Comparison of ENCODE assay signal across 1 cellular context in the genomic region with DNA sequence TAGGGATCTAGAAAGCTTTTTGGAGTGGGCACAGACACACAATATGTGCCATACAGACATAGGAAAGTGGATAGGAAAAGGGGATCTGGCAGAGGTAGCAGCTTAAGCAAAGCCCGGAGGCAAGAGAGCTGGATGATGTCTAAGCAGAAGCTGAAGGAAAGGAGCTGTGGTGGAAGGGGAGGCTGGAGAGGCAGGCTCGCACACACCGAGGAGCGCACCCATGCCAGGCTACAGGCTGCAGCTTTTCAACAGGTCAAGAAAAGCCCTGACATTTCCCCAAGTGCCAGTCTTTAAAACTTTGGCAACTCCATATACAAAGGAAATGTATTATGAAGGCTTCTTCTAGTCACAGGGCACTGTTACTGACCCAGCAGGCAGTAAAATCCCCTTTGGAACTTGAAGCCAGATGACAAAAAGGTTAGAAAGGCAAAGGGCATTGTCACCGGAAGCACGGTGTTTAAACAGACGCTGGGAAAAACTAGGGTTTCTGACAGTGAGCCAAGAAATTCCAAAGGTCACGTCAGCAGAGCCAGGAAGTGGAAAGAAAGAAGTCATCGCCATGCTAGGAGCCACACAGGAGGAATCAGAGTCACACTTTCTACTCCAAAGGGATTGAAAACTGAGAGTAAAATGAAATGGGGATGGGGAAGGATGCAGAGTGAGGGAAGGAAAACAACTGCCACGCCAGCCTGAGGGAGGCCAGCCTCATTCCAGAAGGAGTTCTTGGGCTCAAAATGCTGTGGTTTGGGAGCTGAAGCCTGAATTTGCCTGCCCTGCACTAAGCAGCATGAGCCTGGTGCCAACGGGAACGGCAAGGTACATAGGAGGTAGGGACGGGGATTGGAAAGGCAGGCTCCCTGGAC.
TF ChIP-seq lines count a peak whose summit lies in the region.

No MANE protein-coding gene starts in this region.

TF ChIP-seq in GM23338, 12 proteins besides CTCF, POLR2A, EP300 and RAD21 (continued from another document):
- TF ChIP-seq, protein P1, sequence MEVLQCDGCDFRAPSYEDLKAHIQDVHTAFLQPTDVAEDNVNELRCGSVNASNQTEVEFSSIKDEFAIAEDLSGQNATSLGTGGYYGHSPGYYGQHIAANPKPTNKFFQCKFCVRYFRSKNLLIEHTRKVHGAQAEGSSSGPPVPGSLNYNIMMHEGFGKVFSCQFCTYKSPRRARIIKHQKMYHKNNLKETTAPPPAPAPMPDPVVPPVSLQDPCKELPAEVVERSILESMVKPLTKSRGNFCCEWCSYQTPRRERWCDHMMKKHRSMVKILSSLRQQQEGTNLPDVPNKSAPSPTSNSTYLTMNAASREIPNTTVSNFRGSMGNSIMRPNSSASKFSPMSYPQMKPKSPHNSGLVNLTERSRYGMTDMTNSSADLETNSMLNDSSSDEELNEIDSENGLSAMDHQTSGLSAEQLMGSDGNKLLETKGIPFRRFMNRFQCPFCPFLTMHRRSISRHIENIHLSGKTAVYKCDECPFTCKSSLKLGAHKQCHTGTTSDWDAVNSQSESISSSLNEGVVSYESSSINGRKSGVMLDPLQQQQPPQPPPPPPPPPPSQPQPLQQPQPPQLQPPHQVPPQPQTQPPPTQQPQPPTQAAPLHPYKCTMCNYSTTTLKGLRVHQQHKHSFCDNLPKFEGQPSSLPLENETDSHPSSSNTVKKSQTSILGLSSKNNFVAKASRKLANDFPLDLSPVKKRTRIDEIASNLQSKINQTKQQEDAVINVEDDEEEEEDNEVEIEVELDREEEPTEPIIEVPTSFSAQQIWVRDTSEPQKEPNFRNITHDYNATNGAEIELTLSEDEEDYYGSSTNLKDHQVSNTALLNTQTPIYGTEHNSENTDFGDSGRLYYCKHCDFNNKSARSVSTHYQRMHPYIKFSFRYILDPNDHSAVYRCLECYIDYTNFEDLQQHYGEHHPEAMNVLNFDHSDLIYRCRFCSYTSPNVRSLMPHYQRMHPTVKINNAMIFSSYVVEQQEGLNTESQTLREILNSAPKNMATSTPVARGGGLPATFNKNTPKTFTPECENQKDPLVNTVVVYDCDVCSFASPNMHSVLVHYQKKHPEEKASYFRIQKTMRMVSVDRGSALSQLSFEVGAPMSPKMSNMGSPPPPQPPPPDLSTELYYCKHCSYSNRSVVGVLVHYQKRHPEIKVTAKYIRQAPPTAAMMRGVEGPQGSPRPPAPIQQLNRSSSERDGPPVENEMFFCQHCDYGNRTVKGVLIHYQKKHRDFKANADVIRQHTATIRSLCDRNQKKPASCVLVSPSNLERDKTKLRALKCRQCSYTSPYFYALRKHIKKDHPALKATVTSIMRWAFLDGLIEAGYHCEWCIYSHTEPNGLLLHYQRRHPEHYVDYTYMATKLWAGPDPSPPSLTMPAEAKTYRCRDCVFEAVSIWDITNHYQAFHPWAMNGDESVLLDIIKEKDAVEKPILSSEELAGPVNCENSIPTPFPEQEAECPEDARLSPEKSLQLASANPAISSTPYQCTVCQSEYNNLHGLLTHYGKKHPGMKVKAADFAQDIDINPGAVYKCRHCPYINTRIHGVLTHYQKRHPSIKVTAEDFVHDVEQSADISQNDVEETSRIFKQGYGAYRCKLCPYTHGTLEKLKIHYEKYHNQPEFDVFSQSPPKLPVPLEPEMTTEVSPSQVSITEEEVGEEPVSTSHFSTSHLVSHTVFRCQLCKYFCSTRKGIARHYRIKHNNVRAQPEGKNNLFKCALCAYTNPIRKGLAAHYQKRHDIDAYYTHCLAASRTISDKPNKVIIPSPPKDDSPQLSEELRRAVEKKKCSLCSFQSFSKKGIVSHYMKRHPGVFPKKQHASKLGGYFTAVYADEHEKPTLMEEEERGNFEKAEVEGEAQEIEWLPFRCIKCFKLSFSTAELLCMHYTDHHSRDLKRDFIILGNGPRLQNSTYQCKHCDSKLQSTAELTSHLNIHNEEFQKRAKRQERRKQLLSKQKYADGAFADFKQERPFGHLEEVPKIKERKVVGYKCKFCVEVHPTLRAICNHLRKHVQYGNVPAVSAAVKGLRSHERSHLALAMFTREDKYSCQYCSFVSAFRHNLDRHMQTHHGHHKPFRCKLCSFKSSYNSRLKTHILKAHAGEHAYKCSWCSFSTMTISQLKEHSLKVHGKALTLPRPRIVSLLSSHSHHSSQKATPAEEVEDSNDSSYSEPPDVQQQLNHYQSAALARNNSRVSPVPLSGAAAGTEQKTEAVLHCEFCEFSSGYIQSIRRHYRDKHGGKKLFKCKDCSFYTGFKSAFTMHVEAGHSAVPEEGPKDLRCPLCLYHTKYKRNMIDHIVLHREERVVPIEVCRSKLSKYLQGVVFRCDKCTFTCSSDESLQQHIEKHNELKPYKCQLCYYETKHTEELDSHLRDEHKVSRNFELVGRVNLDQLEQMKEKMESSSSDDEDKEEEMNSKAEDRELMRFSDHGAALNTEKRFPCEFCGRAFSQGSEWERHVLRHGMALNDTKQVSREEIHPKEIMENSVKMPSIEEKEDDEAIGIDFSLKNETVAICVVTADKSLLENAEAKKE (CRISPR knock-in tag; IDR thresholded peaks at IDR 0.05), result no peak
- TF ChIP-seq POLR2AphosphoS5 (IDR thresholded peaks at IDR 0.05; ENCODE audit: low read depth) (no peak), ZNF331 (CRISPR knock-in tag; IDR thresholded peaks at IDR 0.05; ENCODE audit: low read depth) (no peak), STAT1 (IDR thresholded peaks at IDR 0.05; ENCODE audit: unreplicated experiment) (no peak)
- TF ChIP-seq, protein P2, sequence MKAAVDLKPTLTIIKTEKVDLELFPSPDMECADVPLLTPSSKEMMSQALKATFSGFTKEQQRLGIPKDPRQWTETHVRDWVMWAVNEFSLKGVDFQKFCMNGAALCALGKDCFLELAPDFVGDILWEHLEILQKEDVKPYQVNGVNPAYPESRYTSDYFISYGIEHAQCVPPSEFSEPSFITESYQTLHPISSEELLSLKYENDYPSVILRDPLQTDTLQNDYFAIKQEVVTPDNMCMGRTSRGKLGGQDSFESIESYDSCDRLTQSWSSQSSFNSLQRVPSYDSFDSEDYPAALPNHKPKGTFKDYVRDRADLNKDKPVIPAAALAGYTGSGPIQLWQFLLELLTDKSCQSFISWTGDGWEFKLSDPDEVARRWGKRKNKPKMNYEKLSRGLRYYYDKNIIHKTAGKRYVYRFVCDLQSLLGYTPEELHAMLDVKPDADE (IDR thresholded peaks at IDR 0.05), result no peak
